26 cellular contexts compared by ENCODE assay signal in the genomic region with DNA sequence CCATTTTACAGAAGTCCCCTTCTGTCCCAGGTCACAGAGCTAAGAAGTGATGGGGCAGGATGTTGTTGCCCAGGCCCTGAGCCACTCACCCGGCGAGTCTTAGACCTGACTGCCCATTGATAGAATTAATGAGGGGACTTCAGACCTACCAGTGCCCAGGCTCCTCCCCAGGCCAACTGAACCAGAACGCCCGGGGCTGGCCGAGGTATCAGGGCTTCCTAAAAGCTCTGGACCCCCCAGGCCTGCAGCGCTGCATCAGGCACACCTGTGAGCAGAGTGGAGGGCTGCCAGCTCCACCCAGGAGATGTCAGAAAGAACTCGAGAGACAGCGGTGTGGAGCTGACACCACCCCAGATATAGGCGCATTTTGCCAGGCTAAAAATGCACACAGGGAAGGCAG. TPM values are rescaled to one million over a fixed set of nuclear protein-coding genes. Genes with fewer than 3 reads are reported as not detected.
DNase-seq lines count a peak whose midpoint lies in the region; ATAC-seq lines count a peak whose summit lies in the region.
"Had no signal": no experiment of that assay in that cellular context is flagged by ENCODE, and none has a peak within 500 bp of the region (broad histone marks: within the 10 kb centered on the region; RNA-seq: fewer than 3 reads in every experiment).

No MANE protein-coding gene starts in this region.

- peaks cover 0 to 3% of the 10 kb centered on the region in 2 donors for H3K4me1 ChIP-seq in naive thymus-derived CD4-positive, alpha-beta T cell (ENCODE audit: control insufficient read depth in 2 of 2, insufficient read depth in 2 of 2, low read length in 2 of 2)
- H3K4me1 ChIP-seq: Peyer's patch had no signal

- no peak overlapping the region for H3K4me3 ChIP-seq in naive thymus-derived CD4-positive, alpha-beta T cell (ENCODE audit: low read length)
- H3K4me3 ChIP-seq: GM23248, SK-N-MC had no signal

- H3K36me3 Mint-ChIP-seq in T-helper 17 cell (ENCODE audit: low read depth) (peaks cover 5% of the 10 kb centered on the region), T-cell (no peaks in the 10 kb centered on the region)
- no peaks in the 10 kb centered on the region for H3K36me3 Mint-ChIP-seq in naive thymus-derived CD4-positive, alpha-beta T cell
- H3K36me3 Mint-ChIP-seq: CD4-positive, CD25-positive, alpha-beta regulatory T cell had no signal

- CTCF ChIA-PET in T-cell (lab: Charles Lee) = no interaction called here
- CTCF ChIA-PET in naive thymus-derived CD4-positive, alpha-beta T cell (lab: Charles Lee) = no interaction called here

- ATAC-seq in Right ventricle myocardium inferior (peak; percentile 28), left ventricle myocardium superior (no peak), T-helper 17 cell (no peak), GM18498 (IDR thresholded peaks at IDR 0.05; ENCODE audit: unreplicated experiment) (no peak), HG03095 (IDR thresholded peaks at IDR 0.05; ENCODE audit: unreplicated experiment) (no peak), T-cell (replicated peaks in 1 of 4) (no peak)
- ATAC-seq in naive thymus-derived CD4-positive, alpha-beta T cell = no peak

- no peak overlapping the region for H3K4me3 Mint-ChIP-seq in T-helper 17 cell
- H3K4me3 Mint-ChIP-seq in T-cell = peak overlapping the region in 1 of 3 donors; percentile 31
- no peak overlapping the region for H3K4me3 Mint-ChIP-seq in naive thymus-derived CD4-positive, alpha-beta T cell

- H3K9me3 ChIP-seq in T-helper 17 cell (ENCODE audit: control insufficient read depth, low read length, poor library complexity, severe bottlenecking) = no peaks in the 10 kb centered on the region
- no peaks in the 10 kb centered on the region for H3K9me3 ChIP-seq in naive thymus-derived CD4-positive, alpha-beta T cell (ENCODE audit: control insufficient read depth in 2 of 3, low read length in 3 of 3)
- H3K9me3 ChIP-seq: Peyer's patch had no signal

- intact Hi-C loops in Right ventricle myocardium inferior (cut with DNase I) = no loop called here
- intact Hi-C loops in left ventricle myocardium superior (cut with micrococcal nuclease) = no loop called here
- intact Hi-C loops in naive thymus-derived CD4-positive, alpha-beta T cell (cut with micrococcal nuclease) = no loop called here

- no peaks in the 10 kb centered on the region for H3K9me3 Mint-ChIP-seq in T-cell
- H3K9me3 Mint-ChIP-seq in naive thymus-derived CD4-positive, alpha-beta T cell = no peaks in the 10 kb centered on the region
- H3K9me3 Mint-ChIP-seq: CD4-positive, CD25-positive, alpha-beta regulatory T cell had no signal

- no peak overlapping the region for H3K27ac ChIP-seq in naive thymus-derived CD4-positive, alpha-beta T cell (ENCODE audit: low read depth, low read length)
- H3K27ac ChIP-seq: GM23248, HL-60, SK-N-MC had no signal

- H3K4me1 Mint-ChIP-seq in T-helper 17 cell (peaks cover 23% of the 10 kb centered on the region), T-cell (peaks cover 0 to 27% (median 12%) of the 10 kb centered on the region in 3 donors)
- peaks cover 0 to 3% (median 0%) of the 10 kb centered on the region in 7 donors for H3K4me1 Mint-ChIP-seq in naive thymus-derived CD4-positive, alpha-beta T cell

- POLR2A ChIA-PET in T-cell (lab: Charles Lee) = no interaction called here
- POLR2A ChIA-PET in naive thymus-derived CD4-positive, alpha-beta T cell (lab: Charles Lee) = no interaction called here

- DNase-seq in Right ventricle myocardium inferior (ENCODE audit: missing footprints) (no peak), left ventricle myocardium superior (no peak), T-helper 17 cell (no peak), left kidney (ENCODE audit: low read depth, low spot score) (peak; percentile 22), T-cell (no peak)
- DNase-seq in naive thymus-derived CD4-positive, alpha-beta T cell = no peak
- DNase-seq: 8988T; ACHN; CD4-positive, CD25-positive, alpha-beta regulatory T cell; GM23248; H7; NCI-H1092; NCI-H1417 treated with DMSO at 0.1 percent for 48 hours; NCI-H1694 treated with DMSO at 0.1 percent for 48 hours; NCI-H2081; NCI-H2227 treated with DMSO at 0.1 percent for 48 hours; NCI-H526 treated with DMSO at 0.1 percent for 48 hours; OCI-M1; Peyer's patch; SIG-M5 had no signal

- H3K36me3 ChIP-seq in naive thymus-derived CD4-positive, alpha-beta T cell (ENCODE audit: control insufficient read depth in 2 of 3, insufficient read depth in 3 of 3, low read length in 3 of 3) = no peaks in the 10 kb centered on the region
- H3K36me3 ChIP-seq: Peyer's patch had no signal

- H3K27me3 Mint-ChIP-seq in T-helper 17 cell (no peaks in the 10 kb centered on the region), T-cell (peaks cover 2 to 5% of the 10 kb centered on the region in 2 donors)
- H3K27me3 Mint-ChIP-seq in naive thymus-derived CD4-positive, alpha-beta T cell = peaks cover 0 to 6% (median 0%) of the 10 kb centered on the region in 5 donors

- peak overlapping the region; percentile 76 for H3K27ac Mint-ChIP-seq in T-helper 17 cell
- no peak overlapping the region for H3K27ac Mint-ChIP-seq in T-cell
- no peak overlapping the region for H3K27ac Mint-ChIP-seq in naive thymus-derived CD4-positive, alpha-beta T cell

- no peaks in the 10 kb centered on the region for H3K27me3 ChIP-seq in naive thymus-derived CD4-positive, alpha-beta T cell (ENCODE audit: control insufficient read depth in 2 of 2, insufficient read depth in 2 of 2, low read length in 2 of 2)
- H3K27me3 ChIP-seq: Peyer's patch had no signal

RNA-seq across cellular contexts. Expression of a gene that starts 3.5 kb away (rescaled TPM):
- not detected for total RNA-seq in Right ventricle myocardium inferior
- not detected for total RNA-seq in left ventricle myocardium superior
- total RNA-seq in T-helper 17 cell = not detected
- total RNA-seq in T-cell = not detected
- not detected for total RNA-seq in naive thymus-derived CD4-positive, alpha-beta T cell
- not detected for polyA plus RNA-seq in naive thymus-derived CD4-positive, alpha-beta T cell
- total RNA-seq: CD4-positive, CD25-positive, alpha-beta regulatory T cell; GM23248; H7; NCI-H460; Peyer's patch had no signal
- polyA plus RNA-seq: BJ; CD4-positive, CD25-positive, alpha-beta regulatory T cell; GM23248 had no signal

RNA-seq across cellular contexts. Expression of a gene that starts 31.4 kb away (rescaled TPM):
- total RNA-seq in Right ventricle myocardium inferior (not detected), left ventricle myocardium superior (not detected), T-helper 17 cell (10 to 100 TPM; 57.4 to 60.5 TPM), T-cell (10 to 100 TPM in 3 of 5 donors, 1 to 10 TPM in 2; 3.2 to 19.4 (median 15.0) TPM)
- 1 to 10 TPM in 1 of 5 experiments, under 1 TPM in 3, not detected in 1; 0.15 to 4.1 (median 0.48) TPM for total RNA-seq in naive thymus-derived CD4-positive, alpha-beta T cell
- under 1 TPM; 0.38 to 0.93 TPM for polyA plus RNA-seq in naive thymus-derived CD4-positive, alpha-beta T cell
- total RNA-seq: GM23248, H7, NCI-H460 had no signal
- polyA plus RNA-seq: BJ, GM23248 had no signal
